ENCODE assay signal across 25 cellular contexts in genomic region chr5:168663276-168664004, GRCh38.
"Had no signal": no experiment of that assay in that cellular context is flagged by ENCODE, and none has a peak within 500 bp of the region (broad histone marks: within the 10 kb centered on the region; RNA-seq: fewer than 3 reads in every experiment).

No MANE protein-coding gene starts in this region.

- H3K27me3 ChIP-seq: breast epithelium, Peyer's patch, SJSA1 had no signal

- ATAC-seq: activated T-helper 17 cell treated with anti-CD3 and anti-CD28 coated beads, Interleukin-2, amount 50 U/mL, for 72 hours; K562 had no signal

- H3K27me3 Mint-ChIP-seq: activated CD4-positive, alpha-beta memory T cell treated with anti-CD3 and anti-CD28 coated beads for 36 hours had no signal

- H3K9me3 ChIP-seq: breast epithelium, Peyer's patch, SJSA1 had no signal

- H3K4me1 ChIP-seq: breast epithelium, SJSA1 had no signal

- H3K27ac Mint-ChIP-seq: activated B cell treated with CpG ODN at 0.5 μM for 24 hours; activated CD4-positive, alpha-beta memory T cell treated with anti-CD3 and anti-CD28 coated beads for 36 hours; activated CD4-positive, alpha-beta T cell treated with anti-CD3 and anti-CD28 coated beads, Interleukin-2, amount 10 ng/mL, durations not matched to agents 7 days and 5 days; activated T-helper 17 cell treated with anti-CD3 and anti-CD28 coated beads, Interleukin-2, amount 50 U/mL, for 72 hours had no signal

- DNase-seq: activated B cell treated with CpG ODN at 0.5 μM for 24 hours; activated CD4-positive, alpha-beta memory T cell treated with anti-CD3 and anti-CD28 coated beads for 36 hours; activated CD4-positive, alpha-beta T cell treated with anti-CD3 and anti-CD28 coated beads, Interleukin-2, amount 10 ng/mL, durations not matched to agents 7 days and 5 days; activated naive CD4-positive, alpha-beta T cell treated with anti-CD3 and anti-CD28 coated beads, Interleukin-2, amount 50 U/mL, for 16 hours; activated T-cell treated with anti-CD3 and anti-CD28 coated beads for 4 hours; activated T-cell treated with anti-CD3 and anti-CD28 coated beads, Interleukin-2, amount 50 U/mL, for 48 hours; aorta; central memory CD4-positive, alpha-beta T cell; Kasumi-1; NCI-H1092; NCI-H1417 treated with DMSO at 0.1 percent for 48 hours; NCI-H1694; NCI-H2029; NCI-H2107; NCI-H2171 treated with DMSO at 0.1 percent for 48 hours; NCI-H226; NCI-H526 treated with DMSO at 0.1 percent for 48 hours; SHP77; T-helper 2 cell; T1000 had no signal

- H3K4me3 ChIP-seq: breast epithelium, K562, Peyer's patch, SJSA1 had no signal

- H3K36me3 Mint-ChIP-seq: activated CD4-positive, alpha-beta memory T cell treated with anti-CD3 and anti-CD28 coated beads for 36 hours had no signal

- H3K4me3 Mint-ChIP-seq: activated B cell treated with CpG ODN at 0.5 μM for 24 hours; activated CD4-positive, alpha-beta memory T cell treated with anti-CD3 and anti-CD28 coated beads for 36 hours; activated CD4-positive, alpha-beta T cell treated with anti-CD3 and anti-CD28 coated beads, Interleukin-2, amount 10 ng/mL, durations not matched to agents 7 days and 5 days; activated T-helper 17 cell treated with anti-CD3 and anti-CD28 coated beads, Interleukin-2, amount 50 U/mL, for 72 hours had no signal

- H3K36me3 ChIP-seq: breast epithelium, Peyer's patch had no signal

- H3K27ac ChIP-seq: breast epithelium, Peyer's patch, SJSA1 had no signal

- H3K4me1 Mint-ChIP-seq: activated B cell treated with CpG ODN at 0.5 μM for 24 hours; activated CD4-positive, alpha-beta T cell treated with anti-CD3 and anti-CD28 coated beads, Interleukin-2, amount 10 ng/mL, durations not matched to agents 7 days and 5 days; activated T-helper 17 cell treated with anti-CD3 and anti-CD28 coated beads, Interleukin-2, amount 50 U/mL, for 72 hours had no signal
